8 cellular contexts compared by ENCODE assay signal in the genomic region with DNA sequence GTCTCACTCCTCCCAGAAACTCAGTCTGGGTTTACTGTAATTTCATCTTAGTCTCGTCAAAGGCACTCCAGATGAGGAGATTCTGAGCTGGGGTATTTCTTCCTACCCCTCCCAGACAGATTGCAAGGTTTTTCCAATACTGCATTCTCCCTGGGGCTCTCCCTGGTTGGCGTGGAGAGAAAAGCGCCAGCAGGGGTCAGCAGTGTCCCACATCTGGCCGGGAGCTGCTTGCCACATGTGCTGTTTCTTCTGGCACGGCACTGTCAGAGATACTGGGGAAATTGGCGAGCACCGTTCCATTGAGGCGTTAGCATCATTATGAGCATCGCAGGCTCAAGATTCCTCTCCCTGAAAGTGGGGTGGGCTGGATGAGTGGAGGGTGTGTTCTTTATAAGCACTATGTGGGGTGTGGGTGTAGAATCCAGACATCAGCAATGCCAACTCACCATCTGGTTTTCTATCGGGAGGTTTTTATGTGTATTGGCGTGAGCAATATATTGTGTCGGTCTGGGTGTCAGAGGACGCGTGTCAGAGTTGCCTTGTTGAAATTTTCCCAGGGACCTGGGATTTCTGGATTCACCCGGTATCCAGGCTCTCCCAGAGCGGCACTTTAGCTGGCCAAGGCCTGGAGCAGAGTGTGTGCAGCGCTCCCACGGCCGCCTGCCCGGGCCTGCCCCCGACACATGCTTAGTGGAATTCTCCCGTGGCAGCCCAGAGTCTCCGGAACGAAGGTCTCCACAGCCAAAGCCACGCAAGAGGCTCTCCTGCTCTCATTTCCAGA.
DNase-seq lines count a peak whose midpoint lies in the region; ATAC-seq and TF ChIP-seq lines count a peak whose summit lies in the region.

No MANE protein-coding gene starts in this region.

- H3K27ac ChIP-seq in RWPE2 (ENCODE audit: poor library complexity, severe bottlenecking) = no peak overlapping the region

- no peaks in the 10 kb centered on the region for H3K27me3 ChIP-seq in RWPE2 (ENCODE audit: insufficient read depth, poor library complexity, severe bottlenecking)

- H3K9me3 ChIP-seq in RWPE2 (ENCODE audit: severe bottlenecking) = no peaks in the 10 kb centered on the region

- DNase-seq in ELF-1 (ENCODE audit: low read depth, low spot score) (peak; percentile 93), LNCaP clone FGC (ENCODE audit: low read depth) (no peak), RWPE2 (ENCODE audit: low spot score) (no peak), cardiac fibroblast (ENCODE audit: low read depth in 2 of 2) (peak; percentile 89 to 90), kidney tubule cell (ENCODE audit: low spot score) (peak; percentile 77)
- peak; percentile 33 for DNase-seq in stimulated activated CD4-positive, alpha-beta T cell treated with anti-CD3 and anti-CD28 coated beads, Interleukin-4, amount 100 ng/mL, for 24 hours

- ATAC-seq in RWPE2 (ENCODE audit: low read depth) (peak; percentile 84), GM18868 (IDR thresholded peaks at IDR 0.05; ENCODE audit: unreplicated experiment) (no peak), HG03565 (IDR thresholded peaks at IDR 0.05; ENCODE audit: unreplicated experiment) (no peak)

- H3K36me3 ChIP-seq in RWPE2 (ENCODE audit: low read depth) = no peaks in the 10 kb centered on the region

- H3K4me3 ChIP-seq in LNCaP clone FGC (ENCODE audit: low read depth, low read length) (no peak overlapping the region), RWPE2 (ENCODE audit: severe bottlenecking) (no peak overlapping the region), cardiac fibroblast (replicated peaks in 1 of 2; ENCODE audit: low read depth in 2 of 2, low read length in 2 of 2) (no peak overlapping the region)

- TF ChIP-seq CTCF in LNCaP clone FGC (IDR thresholded peaks at IDR 0.05; ENCODE audit: control insufficient read depth, extremely low read depth, insufficient read depth) = peak; percentile 70
- peak; percentile 90 for TF ChIP-seq CTCF in RWPE2 (IDR thresholded peaks at IDR 0.05; ENCODE audit: poor library complexity, severe bottlenecking)
- peak; percentile 92 for TF ChIP-seq CTCF in cardiac fibroblast (IDR thresholded peaks at IDR 0.05; ENCODE audit: low read depth, low read length)

- H3K4me1 ChIP-seq in RWPE2 (ENCODE audit: insufficient read depth, poor library complexity, severe bottlenecking) = peaks cover 6% of the 10 kb centered on the region

Comparison
In these comparisons a context has a peak if more than half of its experiments do, and no peak if none do; other contexts are left out.
1. DNase-seq: peak in ELF-1 (single experiment), cardiac fibroblast (2 of 2), kidney tubule cell (single experiment) and stimulated activated CD4-positive, alpha-beta T cell treated with anti-CD3 and anti-CD28 coated beads, Interleukin-4, amount 100 ng/mL, for 24 hours (single experiment); none in LNCaP clone FGC (single experiment) and RWPE2 (single experiment).
2. Peak in every context shown above with its lines, with median percentiles within 50 percentile points of each other: CTCF ChIP-seq.